In genomic region chr12:58877243-58877743, GRCh38 we compare ENCODE assay signal across 12 cellular contexts. TPM values are rescaled to one million over a fixed set of nuclear protein-coding genes. Genes with fewer than 3 reads are reported as not detected.
DNase-seq lines count a peak whose midpoint lies in the region; ATAC-seq and TF ChIP-seq lines count a peak whose summit lies in the region.
"Had no signal": no experiment of that assay in that cellular context is flagged by ENCODE, and none has a peak within 500 bp of the region (broad histone marks: within the 10 kb centered on the region; RNA-seq: fewer than 3 reads in every experiment).

No MANE protein-coding gene starts in this region.

- no peak for TF ChIP-seq RAD21 in SK-N-SH (IDR thresholded peaks at IDR 0.05; ENCODE audit: low read length)

- TF ChIP-seq EP300 in SK-N-SH (IDR thresholded peaks at IDR 0.05; ENCODE audit: borderline replicate concordance in 1 of 2, low read depth in 1 of 2, low read length in 1 of 2) (no peak), esophagus muscularis mucosa (IDR thresholded peaks at IDR 0.05) (no peak)

- no peak overlapping the region for H3K9ac ChIP-seq in SK-N-SH
- H3K9ac ChIP-seq: BLaER1 had no signal

- H3K27me3 ChIP-seq in SK-N-SH (ENCODE audit: insufficient read depth) (peaks cover 21% of the 10 kb centered on the region), esophagus muscularis mucosa (no peaks in the 10 kb centered on the region)
- H3K27me3 ChIP-seq: BLaER1 had no signal

- no peak for DNase-seq in SK-N-SH
- DNase-seq in RPMI7951 (ENCODE audit: low read depth): peak; percentile 87
- peak; percentile 83 to 88 for DNase-seq in foreskin fibroblast
- DNase-seq in ureter (ENCODE audit: low spot score): peak; percentile 58
- no peak for DNase-seq in esophagus muscularis mucosa (ENCODE audit: extremely low spot score)
- no peak for DNase-seq in NAMALWA (ENCODE audit: low spot score)
- DNase-seq: naive B cell, NCI-H524 had no signal

- no peak for TF ChIP-seq CTCF in SK-N-SH (IDR thresholded peaks at IDR 0.05)
- TF ChIP-seq CTCF in foreskin fibroblast (IDR thresholded peaks at IDR 0.05; ENCODE audit: low read depth, low read length): no peak
- no peak for TF ChIP-seq CTCF in esophagus muscularis mucosa (IDR thresholded peaks at IDR 0.05)

- no peaks in the 10 kb centered on the region for H3K4me1 ChIP-seq in SK-N-SH (ENCODE audit: control insufficient read depth in 1 of 2, insufficient read depth in 2 of 2, low read depth in 1 of 2, low read length in 1 of 2)
- peaks cover 0 to 21% (median 14%) of the 10 kb centered on the region in 4 donors for H3K4me1 ChIP-seq in esophagus muscularis mucosa

- no peak overlapping the region for H2AFZ ChIP-seq in SK-N-SH (ENCODE audit: low read depth)

- POLR2A ChIA-PET in SK-N-SH (lab: Yijun Ruan, JAX): no interaction called here

- no peaks in the 10 kb centered on the region for H3K9me2 ChIP-seq in SK-N-SH

- no peaks in the 10 kb centered on the region for H4K20me1 ChIP-seq in SK-N-SH (ENCODE audit: insufficient read depth)
- H4K20me1 ChIP-seq: BLaER1 had no signal

- ATAC-seq in SK-N-SH treated with all-trans-retinoic acid at 6 μM for 48 hours: no peak
- ATAC-seq in GM19351 (IDR thresholded peaks at IDR 0.05; ENCODE audit: unreplicated experiment): no peak

- H3K4me3 ChIP-seq in SK-N-SH (ENCODE audit: low read depth in 2 of 2, low read length in 1 of 2): no peak overlapping the region
- H3K4me3 ChIP-seq in foreskin fibroblast (ENCODE audit: low read depth in 1 of 2, low read length in 2 of 2): no peak overlapping the region
- H3K4me3 ChIP-seq in esophagus muscularis mucosa: no peak overlapping the region
- H3K4me3 ChIP-seq: BLaER1 had no signal

- H3K27ac ChIP-seq in SK-N-SH (ENCODE audit: low read depth in 2 of 2, low read length in 1 of 2): no peak overlapping the region
- no peak overlapping the region for H3K27ac ChIP-seq in esophagus muscularis mucosa (replicated peaks in 1 of 4)
- H3K27ac ChIP-seq: BLaER1 had no signal

- H3K4me2 ChIP-seq in SK-N-SH: no peak overlapping the region
- H3K4me2 ChIP-seq: BLaER1 had no signal

- no peaks in the 10 kb centered on the region for H3F3A ChIP-seq in SK-N-SH (replicated peaks; ENCODE audit: insufficient read depth)

- CTCF ChIA-PET in SK-N-SH (lab: Yijun Ruan, JAX): interaction anchor here (1.2 kb wide), 1 partner anchor 273 kb away, joined by 3 read pairs; no protein-coding TSS in a partner anchor

- no peak for TF ChIP-seq POLR2A in esophagus muscularis mucosa (IDR thresholded peaks at IDR 0.05; ENCODE audit: low read depth)

- 10% methylated on average over 14 of the region's 15 CpGs for WGBS in SK-N-SH (ENCODE audit: low lambda C conversion rate)
- WGBS in esophagus muscularis mucosa: 76% methylated on average over 15 of the region's 15 CpGs

- no peaks in the 10 kb centered on the region for H3K36me3 ChIP-seq in SK-N-SH (replicated peaks in 1 of 2; ENCODE audit: control insufficient read depth in 1 of 2, insufficient read depth in 2 of 2, low read length in 1 of 2)
- peaks cover 68 to 96% (median 85%) of the 10 kb centered on the region in 4 donors for H3K36me3 ChIP-seq in esophagus muscularis mucosa
- H3K36me3 ChIP-seq: BLaER1 had no signal

- intact Hi-C loops in esophagus muscularis mucosa (cut with DNase I): no loop called here

- H3K79me2 ChIP-seq in SK-N-SH (ENCODE audit: insufficient read depth): no peaks in the 10 kb centered on the region

- no peaks in the 10 kb centered on the region for H3K9me3 ChIP-seq in SK-N-SH
- H3K9me3 ChIP-seq in esophagus muscularis mucosa: no peaks in the 10 kb centered on the region
- H3K9me3 ChIP-seq: BLaER1 had no signal

TF ChIP-seq in SK-N-SH, 30 proteins besides CTCF, POLR2A, EP300 and RAD21 (continues in another document):
- TF ChIP-seq MAX (IDR thresholded peaks at IDR 0.05; ENCODE audit: low read depth): 0 out of 2 replicates have a peak, but pooled peaks have one; percentile 18
- no peak for TF ChIP-seq MEF2A (IDR thresholded peaks at IDR 0.05; ENCODE audit: borderline replicate concordance, low read depth)
- TF ChIP-seq JUND (IDR thresholded peaks at IDR 0.05): peak; percentile 11; the same call in 1 of the 2 replicates
- TF ChIP-seq REST (IDR thresholded peaks at IDR 0.05; ENCODE audit: low read depth, low read length): no peak

TF ChIP-seq in SK-N-SH treated with all-trans-retinoic acid at 6 μM for 48 hours, 23 proteins besides CTCF, POLR2A, EP300 and RAD21:
- TF ChIP-seq SNAI2 (CRISPR knock-in tag; IDR thresholded peaks at IDR 0.05): no peak
- TF ChIP-seq ISL1 (CRISPR knock-in tag; IDR thresholded peaks at IDR 0.05): no peak
- no peak for TF ChIP-seq ARNTL (CRISPR knock-in tag; IDR thresholded peaks at IDR 0.05; ENCODE audit: borderline replicate concordance, low read depth)
- no peak for TF ChIP-seq POU6F1 (CRISPR knock-in tag; IDR thresholded peaks at IDR 0.05; ENCODE audit: borderline replicate concordance, low read depth)
- TF ChIP-seq TOX (CRISPR knock-in tag; IDR thresholded peaks at IDR 0.05; ENCODE audit: borderline replicate concordance): no peak
- TF ChIP-seq CSRNP3 (CRISPR knock-in tag; IDR thresholded peaks at IDR 0.05): no peak
- no peak for TF ChIP-seq RARB (CRISPR knock-in tag; IDR thresholded peaks at IDR 0.05)
- TF ChIP-seq OSR1 (CRISPR knock-in tag; IDR thresholded peaks at IDR 0.05): no peak
- no peak for TF ChIP-seq ZFP30 (CRISPR knock-in tag; IDR thresholded peaks at IDR 0.05)
- no peak for TF ChIP-seq ZNF70 (CRISPR knock-in tag; IDR thresholded peaks at IDR 0.05)
- no peak for TF ChIP-seq ZC3H10 (CRISPR knock-in tag; IDR thresholded peaks at IDR 0.05)
- TF ChIP-seq ZNF8 (CRISPR knock-in tag; IDR thresholded peaks at IDR 0.05): no peak
- TF ChIP-seq ZFP3 (CRISPR knock-in tag; IDR thresholded peaks at IDR 0.05): no peak

RNA-seq across cellular contexts. Expression of gene LRIG3, which starts 43.0 kb away (rescaled TPM):
- polyA plus RNA-seq in SK-N-SH (2012; rRNA removed): 0.03 and 0.08 TPM in 2 replicates
- 0.03 and 0.13 TPM in 2 replicates for polyA plus RNA-seq in SK-N-SH (2012; cell fraction: cytosol; rRNA removed)
- polyA plus RNA-seq in SK-N-SH (2012; cell fraction: nucleus; rRNA removed): 0.05 and 0.29 TPM in 2 replicates
- 8.0 and 9.9 TPM in 2 replicates for total RNA-seq in RPMI7951 (2014; rRNA removed; shearing (Covaris generic))
- 56.1 TPM for total RNA-seq in ureter
- 10 to 100 TPM; 42.4 to 56.5 (median 50.4) TPM for total RNA-seq in esophagus muscularis mucosa
- total RNA-seq: activated CD8-positive, alpha-beta memory T cell treated with anti-CD3 and anti-CD28 coated beads for 36 hours had no signal

Comparison
In these comparisons a context has a peak if more than half of its experiments do, and no peak if none do; other contexts are left out.
1. DNase-seq: peak in RPMI7951 (single experiment), foreskin fibroblast (2 of 2) and ureter (single experiment); none in SK-N-SH (single experiment), esophagus muscularis mucosa (single experiment) and NAMALWA (single experiment).